ENCODE assay signal across 11 cellular contexts in the genomic region with DNA sequence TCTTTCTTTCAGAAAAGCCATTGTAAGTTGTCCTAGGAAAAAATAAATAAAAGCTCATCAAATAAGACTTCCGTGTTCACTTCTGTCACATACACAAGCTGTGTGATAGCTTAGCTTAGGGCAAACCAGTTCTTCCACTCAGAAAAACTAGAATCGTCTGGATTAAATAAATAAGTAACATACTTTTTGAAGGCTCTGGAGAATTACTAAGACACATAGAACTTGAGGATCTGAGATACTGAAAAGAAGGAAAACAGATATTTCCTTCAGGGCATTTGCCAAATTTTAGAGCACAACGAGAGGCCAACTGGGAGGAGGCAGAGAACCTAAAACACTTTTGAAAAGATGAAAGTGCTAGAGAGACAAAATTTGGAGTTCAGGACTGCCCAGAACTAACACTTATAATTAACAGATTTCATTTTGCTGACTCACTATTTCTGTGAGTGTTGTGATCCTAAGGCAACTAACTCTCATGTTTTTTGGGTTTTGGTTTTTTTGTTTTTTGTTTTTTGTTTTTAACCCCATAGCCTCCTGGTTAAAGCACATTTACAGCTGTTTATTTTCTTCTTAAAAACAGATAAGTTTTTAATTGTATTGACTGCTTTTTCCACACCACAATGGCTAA. TPM values are rescaled to one million over a fixed set of nuclear protein-coding genes. Genes with fewer than 3 reads are reported as not detected.
A peak's percentile ranks its signal among the peaks of the same experiment; 100 is the strongest.
DNase-seq lines count a peak whose midpoint lies in the region; ATAC-seq and TF ChIP-seq lines count a peak whose summit lies in the region.
"Had no signal": no experiment of that assay in that cellular context is flagged by ENCODE, and none has a peak within 500 bp of the region (broad histone marks: within the 10 kb centered on the region; RNA-seq: fewer than 3 reads in every experiment).

No MANE protein-coding gene starts in this region.

- H3K27ac ChIP-seq in body of pancreas: peak overlapping the region in 2 of 4 donors; percentile 15 to 32

- intact Hi-C loops in body of pancreas (cut with DNase I): no loop called here

- no peaks in the 10 kb centered on the region for H3K4me1 ChIP-seq in body of pancreas

- H3K27me3 ChIP-seq in body of pancreas: no peaks in the 10 kb centered on the region
- H3K27me3 ChIP-seq: MG63, ovary had no signal

- H3K36me3 ChIP-seq in body of pancreas (replicated peaks in 1 of 2; ENCODE audit: insufficient read depth in 1 of 2, low read depth in 2 of 2): no peaks in the 10 kb centered on the region
- H3K36me3 ChIP-seq: MG63, ovary had no signal

- DNase-seq in AG20443 (ENCODE audit: low spot score): peak; percentile 12
- peak; percentile 31 for DNase-seq in LHCN-M2 (ENCODE audit: low read depth)
- no peak for DNase-seq in body of pancreas
- peak; percentile 8 for DNase-seq in left kidney (ENCODE audit: low read depth, low spot score)
- DNase-seq in NCI-H524 treated with DMSO at 0.1 percent for 48 hours (lab: John Stamatoyannopoulos, UW): no peak
- no peak for DNase-seq in NCI-H1092 treated with DMSO at 0.1 percent for 48 hours (lab: John Stamatoyannopoulos, UW)
- DNase-seq: MG63, ovary had no signal

- no peak overlapping the region for H3K4me3 ChIP-seq in body of pancreas
- H3K4me3 ChIP-seq: MG63, ovary had no signal

- TF ChIP-seq CTCF in body of pancreas (IDR thresholded peaks at IDR 0.05): no peak

- no peaks in the 10 kb centered on the region for H3K9me3 ChIP-seq in body of pancreas
- H3K9me3 ChIP-seq: MG63, ovary had no signal

- TF ChIP-seq POLR2A in body of pancreas (IDR thresholded peaks at IDR 0.05): no peak

- WGBS in body of pancreas, 2 donors: 5 to 11% methylated on average over 3 of the region's 3 CpGs

- ATAC-seq in body of pancreas: peak; percentile 48
- ATAC-seq in HG03280 (IDR thresholded peaks at IDR 0.05; ENCODE audit: unreplicated experiment): no peak
- ATAC-seq in GM18517 (IDR thresholded peaks at IDR 0.05; ENCODE audit: unreplicated experiment): no peak

RNA-seq across cellular contexts. Expression of a gene that starts 38.7 kb away (rescaled TPM):
- 0.26 TPM in 1 of 2 replicates, not detected in the other for total RNA-seq in LHCN-M2 (2014; rRNA removed)
- polyA plus RNA-seq in LHCN-M2 (2012): 0.01 TPM
- total RNA-seq in body of pancreas: under 1 TPM; 0.52 to 0.66 TPM
- total RNA-seq: glomerular endothelial cell had no signal

Comparison
In these comparisons a context has a peak if more than half of its experiments do, and no peak if none do; other contexts are left out.
1. DNase-seq: peak in AG20443 (single experiment), LHCN-M2 (single experiment) and left kidney (single experiment); none in body of pancreas (0 of 4), NCI-H524 treated with DMSO at 0.1 percent for 48 hours (single experiment) and NCI-H1092 treated with DMSO at 0.1 percent for 48 hours (single experiment).